ENCODE assay signal across 1 cellular context in genomic region chr5:93590511-93590910, GRCh38.
TF ChIP-seq lines count a peak whose summit lies in the region.

No MANE protein-coding gene starts in this region.

TF ChIP-seq in HepG2, 621 proteins besides CTCF, POLR2A, EP300 and RAD21:
- TF ChIP-seq MYC (CRISPR knock-in tag; IDR thresholded peaks at IDR 0.05; ENCODE audit: borderline replicate concordance), result no peak
- no peak for TF ChIP-seq TEAD2 (CRISPR knock-in tag; IDR thresholded peaks at IDR 0.05)
- no peak for TF ChIP-seq CCDC6 (CRISPR knock-in tag; IDR thresholded peaks at IDR 0.05)
- TF ChIP-seq LBX2 (CRISPR knock-in tag; IDR thresholded peaks at IDR 0.05; ENCODE audit: borderline replicate concordance), result no peak
- TF ChIP-seq ZNF274 (CRISPR knock-in tag; IDR thresholded peaks at IDR 0.05), result no peak
- TF ChIP-seq ZNF329 (CRISPR knock-in tag; IDR thresholded peaks at IDR 0.05; ENCODE audit: low read depth), result no peak
